1 cellular context compared by ENCODE assay signal in the genomic region with DNA sequence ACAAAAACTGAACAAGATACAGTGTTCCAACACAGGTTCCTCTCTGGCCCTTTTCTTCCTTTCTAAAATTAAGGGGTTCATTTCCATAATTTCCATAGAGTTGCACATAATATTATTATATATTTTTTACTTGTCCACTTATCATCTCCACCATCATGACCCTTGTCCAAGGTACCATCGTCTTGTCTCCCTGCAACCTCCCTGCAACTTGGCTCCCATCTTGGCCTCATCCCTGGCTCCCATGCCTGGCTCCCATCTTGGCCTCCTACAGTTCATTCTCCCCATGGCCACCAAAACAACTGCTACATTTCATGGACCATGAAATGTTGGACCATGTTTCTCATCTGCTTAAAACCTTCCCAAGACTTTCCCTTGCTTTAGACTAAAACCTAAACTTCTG.
TF ChIP-seq lines count a peak whose summit lies in the region.

No MANE protein-coding gene starts in this region.

TF ChIP-seq in GM23338, 12 proteins besides CTCF, POLR2A, EP300 and RAD21 (continued from another document):
- TF ChIP-seq, protein P1, sequence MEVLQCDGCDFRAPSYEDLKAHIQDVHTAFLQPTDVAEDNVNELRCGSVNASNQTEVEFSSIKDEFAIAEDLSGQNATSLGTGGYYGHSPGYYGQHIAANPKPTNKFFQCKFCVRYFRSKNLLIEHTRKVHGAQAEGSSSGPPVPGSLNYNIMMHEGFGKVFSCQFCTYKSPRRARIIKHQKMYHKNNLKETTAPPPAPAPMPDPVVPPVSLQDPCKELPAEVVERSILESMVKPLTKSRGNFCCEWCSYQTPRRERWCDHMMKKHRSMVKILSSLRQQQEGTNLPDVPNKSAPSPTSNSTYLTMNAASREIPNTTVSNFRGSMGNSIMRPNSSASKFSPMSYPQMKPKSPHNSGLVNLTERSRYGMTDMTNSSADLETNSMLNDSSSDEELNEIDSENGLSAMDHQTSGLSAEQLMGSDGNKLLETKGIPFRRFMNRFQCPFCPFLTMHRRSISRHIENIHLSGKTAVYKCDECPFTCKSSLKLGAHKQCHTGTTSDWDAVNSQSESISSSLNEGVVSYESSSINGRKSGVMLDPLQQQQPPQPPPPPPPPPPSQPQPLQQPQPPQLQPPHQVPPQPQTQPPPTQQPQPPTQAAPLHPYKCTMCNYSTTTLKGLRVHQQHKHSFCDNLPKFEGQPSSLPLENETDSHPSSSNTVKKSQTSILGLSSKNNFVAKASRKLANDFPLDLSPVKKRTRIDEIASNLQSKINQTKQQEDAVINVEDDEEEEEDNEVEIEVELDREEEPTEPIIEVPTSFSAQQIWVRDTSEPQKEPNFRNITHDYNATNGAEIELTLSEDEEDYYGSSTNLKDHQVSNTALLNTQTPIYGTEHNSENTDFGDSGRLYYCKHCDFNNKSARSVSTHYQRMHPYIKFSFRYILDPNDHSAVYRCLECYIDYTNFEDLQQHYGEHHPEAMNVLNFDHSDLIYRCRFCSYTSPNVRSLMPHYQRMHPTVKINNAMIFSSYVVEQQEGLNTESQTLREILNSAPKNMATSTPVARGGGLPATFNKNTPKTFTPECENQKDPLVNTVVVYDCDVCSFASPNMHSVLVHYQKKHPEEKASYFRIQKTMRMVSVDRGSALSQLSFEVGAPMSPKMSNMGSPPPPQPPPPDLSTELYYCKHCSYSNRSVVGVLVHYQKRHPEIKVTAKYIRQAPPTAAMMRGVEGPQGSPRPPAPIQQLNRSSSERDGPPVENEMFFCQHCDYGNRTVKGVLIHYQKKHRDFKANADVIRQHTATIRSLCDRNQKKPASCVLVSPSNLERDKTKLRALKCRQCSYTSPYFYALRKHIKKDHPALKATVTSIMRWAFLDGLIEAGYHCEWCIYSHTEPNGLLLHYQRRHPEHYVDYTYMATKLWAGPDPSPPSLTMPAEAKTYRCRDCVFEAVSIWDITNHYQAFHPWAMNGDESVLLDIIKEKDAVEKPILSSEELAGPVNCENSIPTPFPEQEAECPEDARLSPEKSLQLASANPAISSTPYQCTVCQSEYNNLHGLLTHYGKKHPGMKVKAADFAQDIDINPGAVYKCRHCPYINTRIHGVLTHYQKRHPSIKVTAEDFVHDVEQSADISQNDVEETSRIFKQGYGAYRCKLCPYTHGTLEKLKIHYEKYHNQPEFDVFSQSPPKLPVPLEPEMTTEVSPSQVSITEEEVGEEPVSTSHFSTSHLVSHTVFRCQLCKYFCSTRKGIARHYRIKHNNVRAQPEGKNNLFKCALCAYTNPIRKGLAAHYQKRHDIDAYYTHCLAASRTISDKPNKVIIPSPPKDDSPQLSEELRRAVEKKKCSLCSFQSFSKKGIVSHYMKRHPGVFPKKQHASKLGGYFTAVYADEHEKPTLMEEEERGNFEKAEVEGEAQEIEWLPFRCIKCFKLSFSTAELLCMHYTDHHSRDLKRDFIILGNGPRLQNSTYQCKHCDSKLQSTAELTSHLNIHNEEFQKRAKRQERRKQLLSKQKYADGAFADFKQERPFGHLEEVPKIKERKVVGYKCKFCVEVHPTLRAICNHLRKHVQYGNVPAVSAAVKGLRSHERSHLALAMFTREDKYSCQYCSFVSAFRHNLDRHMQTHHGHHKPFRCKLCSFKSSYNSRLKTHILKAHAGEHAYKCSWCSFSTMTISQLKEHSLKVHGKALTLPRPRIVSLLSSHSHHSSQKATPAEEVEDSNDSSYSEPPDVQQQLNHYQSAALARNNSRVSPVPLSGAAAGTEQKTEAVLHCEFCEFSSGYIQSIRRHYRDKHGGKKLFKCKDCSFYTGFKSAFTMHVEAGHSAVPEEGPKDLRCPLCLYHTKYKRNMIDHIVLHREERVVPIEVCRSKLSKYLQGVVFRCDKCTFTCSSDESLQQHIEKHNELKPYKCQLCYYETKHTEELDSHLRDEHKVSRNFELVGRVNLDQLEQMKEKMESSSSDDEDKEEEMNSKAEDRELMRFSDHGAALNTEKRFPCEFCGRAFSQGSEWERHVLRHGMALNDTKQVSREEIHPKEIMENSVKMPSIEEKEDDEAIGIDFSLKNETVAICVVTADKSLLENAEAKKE (CRISPR knock-in tag; IDR thresholded peaks at IDR 0.05) = no peak
